ENCODE assay signal across 1 cellular context in the genomic region with DNA sequence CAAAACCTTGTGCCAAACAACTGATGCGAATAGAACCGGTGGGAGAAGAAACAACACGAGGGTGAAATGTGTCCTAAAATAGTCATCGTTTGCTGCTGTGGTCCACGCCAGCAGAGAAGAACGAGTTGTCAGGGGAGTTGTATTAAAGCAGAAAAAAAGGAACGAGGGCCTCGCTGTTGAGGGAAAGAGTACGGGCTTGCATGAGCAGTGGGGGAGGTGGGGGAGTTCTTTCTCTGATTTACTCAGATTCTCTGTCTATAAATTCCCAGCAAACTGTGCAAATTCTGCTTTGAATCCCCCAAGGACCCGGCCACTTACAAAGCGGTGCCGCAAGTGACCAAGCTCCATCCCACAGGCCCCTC.
A peak's percentile ranks its signal among the peaks of the same experiment; 100 is the strongest.
TF ChIP-seq lines count a peak whose summit lies in the region.

No MANE protein-coding gene starts in this region.

TF ChIP-seq in HepG2, 621 proteins besides CTCF, POLR2A, EP300 and RAD21 (continued from another document):
- TF ChIP-seq ZNF350 (CRISPR knock-in tag; IDR thresholded peaks at IDR 0.05; ENCODE audit: borderline replicate concordance, low read depth) (0 out of 2 replicates have a peak, but pooled peaks have one; percentile 23), ZNF549 (CRISPR knock-in tag; IDR thresholded peaks at IDR 0.05) (no peak)
